In the genomic region with DNA sequence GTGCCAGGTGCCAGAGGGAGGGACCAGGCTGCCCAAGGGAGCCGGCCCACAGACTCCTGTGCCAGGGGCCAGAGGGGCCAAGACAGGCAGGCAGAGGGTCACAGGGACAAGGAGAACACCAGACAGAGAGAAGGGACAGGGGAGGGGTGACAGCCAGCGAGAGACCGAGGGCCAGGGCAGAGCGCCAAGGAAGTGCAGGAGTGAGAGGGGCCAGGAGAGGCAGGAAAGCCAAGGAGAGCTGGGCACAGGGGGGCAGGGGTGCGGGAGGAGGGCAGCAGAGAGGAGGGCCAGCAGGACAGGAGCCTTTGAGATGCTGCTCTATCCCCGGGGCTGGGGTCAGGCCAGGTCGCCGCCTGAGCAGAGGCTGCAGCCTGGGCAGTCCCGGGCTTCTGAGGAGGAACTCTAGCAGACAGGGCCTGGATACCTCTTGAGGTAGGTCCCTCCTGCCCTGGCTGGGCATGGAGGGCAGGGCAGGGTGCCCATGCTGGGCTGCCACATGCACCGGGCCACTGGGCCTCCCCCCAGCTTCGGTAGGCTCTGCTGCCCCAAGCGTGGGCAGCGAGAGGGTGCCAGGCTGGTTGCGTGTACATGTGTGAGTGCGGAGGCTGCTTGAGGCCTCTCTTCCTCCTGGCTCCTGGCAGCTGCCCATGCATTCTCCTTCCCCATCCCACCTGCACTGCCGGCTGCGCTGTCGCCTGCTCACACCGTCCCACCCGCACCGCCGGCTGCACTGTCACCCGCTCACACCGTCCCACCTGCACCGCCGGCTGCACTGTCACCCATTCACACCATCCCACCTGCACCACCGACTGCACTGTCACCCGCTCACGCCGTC, we compare ENCODE assay signal across 13 cellular contexts. TPM values are rescaled to one million over a fixed set of nuclear protein-coding genes. Genes with fewer than 3 reads are reported as not detected.
DNase-seq lines count a peak whose midpoint lies in the region; ATAC-seq lines count a peak whose summit lies in the region.
"Had no signal": no experiment of that assay in that cellular context is flagged by ENCODE, and none has a peak within 500 bp of the region (broad histone marks: within the 10 kb centered on the region; RNA-seq: fewer than 3 reads in every experiment).

No MANE protein-coding gene starts in this region.

- H3K36me3 Mint-ChIP-seq in CD4-positive, alpha-beta memory T cell = peaks cover 0 to 13% of the 10 kb centered on the region in 2 donors
- H3K36me3 Mint-ChIP-seq in activated T-helper 17 cell treated with anti-CD3 and anti-CD28 coated beads, Interleukin-2, amount 50 U/mL, for 72 hours (ENCODE audit: low read depth) = peaks cover 29% of the 10 kb centered on the region
- H3K36me3 Mint-ChIP-seq in immature natural killer cell = no peaks in the 10 kb centered on the region

- H3K9ac ChIP-seq in skeletal muscle satellite cell (ENCODE audit: low read depth, low read length) = peak overlapping the region; percentile 85

- no peaks in the 10 kb centered on the region for H3K27me3 ChIP-seq in CD4-positive, alpha-beta memory T cell (ENCODE audit: insufficient read depth, low read length)
- H3K27me3 ChIP-seq in skeletal muscle satellite cell (ENCODE audit: control insufficient read depth, insufficient read depth, low read length) = no peaks in the 10 kb centered on the region

- no peaks in the 10 kb centered on the region for H3K27me3 Mint-ChIP-seq in CD4-positive, alpha-beta memory T cell
- no peaks in the 10 kb centered on the region for H3K27me3 Mint-ChIP-seq in activated T-helper 17 cell treated with anti-CD3 and anti-CD28 coated beads, Interleukin-2, amount 50 U/mL, for 72 hours
- peaks cover 4 to 11% (median 8%) of the 10 kb centered on the region in 3 donors for H3K27me3 Mint-ChIP-seq in immature natural killer cell (ENCODE audit: low read depth in 3 of 3)

- peaks cover 87% of the 10 kb centered on the region for H3K4me1 ChIP-seq in CD4-positive, alpha-beta memory T cell (ENCODE audit: insufficient read depth, low read length)
- H3K4me1 ChIP-seq in skeletal muscle satellite cell (ENCODE audit: control insufficient read depth, insufficient read depth, low read length) = peaks cover 68% of the 10 kb centered on the region

- H3K27ac ChIP-seq in CD4-positive, alpha-beta memory T cell (ENCODE audit: low read depth, low read length) = no peak overlapping the region

- ATAC-seq in activated T-helper 17 cell treated with anti-CD3 and anti-CD28 coated beads, Interleukin-2, amount 50 U/mL, for 72 hours (replicated peaks) = peak; percentile 13
- no peak for ATAC-seq in GM19463 (IDR thresholded peaks at IDR 0.05; ENCODE audit: unreplicated experiment)

- intact Hi-C loops in CD4-positive, alpha-beta memory T cell (cut with micrococcal nuclease) = no loop called here

- H3K4me2 ChIP-seq in skeletal muscle satellite cell (ENCODE audit: low read length) = peak overlapping the region; percentile 77

- H3K4me3 Mint-ChIP-seq in CD4-positive, alpha-beta memory T cell = no peak overlapping the region
- H3K4me3 Mint-ChIP-seq in activated T-helper 17 cell treated with anti-CD3 and anti-CD28 coated beads, Interleukin-2, amount 50 U/mL, for 72 hours = no peak overlapping the region
- peak overlapping the region in 1 of 5 donors; percentile 42 for H3K4me3 Mint-ChIP-seq in immature natural killer cell
- H3K4me3 Mint-ChIP-seq: neural crest cell had no signal

- CTCF ChIA-PET in CD4-positive, alpha-beta memory T cell (lab: Charles Lee; ENCODE audit: partially characterized antibody) = interaction anchor here (2.3 kb wide), 1 partner anchor 32 kb away, joined by 6 read pairs; no protein-coding TSS in a partner anchor

- no peaks in the 10 kb centered on the region for H3K9me3 ChIP-seq in CD4-positive, alpha-beta memory T cell (ENCODE audit: control insufficient read depth in 1 of 2, low read length in 2 of 2)
- H3K9me3 ChIP-seq in skeletal muscle satellite cell (replicated peaks; ENCODE audit: low read length) = no peaks in the 10 kb centered on the region

- peak overlapping the region in 5 of 7 donors; percentile 53 to 68 (median 64) for H3K27ac Mint-ChIP-seq in CD4-positive, alpha-beta memory T cell
- H3K27ac Mint-ChIP-seq in activated T-helper 17 cell treated with anti-CD3 and anti-CD28 coated beads, Interleukin-2, amount 50 U/mL, for 72 hours = no peak overlapping the region
- peak overlapping the region in 5 of 6 donors; percentile 19 to 67 (median 41) for H3K27ac Mint-ChIP-seq in immature natural killer cell

- no peaks in the 10 kb centered on the region for H3K36me3 ChIP-seq in CD4-positive, alpha-beta memory T cell (ENCODE audit: insufficient read depth, low read length)
- no peaks in the 10 kb centered on the region for H3K36me3 ChIP-seq in skeletal muscle satellite cell (ENCODE audit: insufficient read depth, low read length)

- no peak overlapping the region for H3K4me3 ChIP-seq in CD4-positive, alpha-beta memory T cell (ENCODE audit: low read length in 2 of 2)
- H3K4me3 ChIP-seq in skeletal muscle satellite cell (ENCODE audit: low read length) = peak overlapping the region; percentile 69

- peaks cover 27 to 48% (median 38%) of the 10 kb centered on the region in 4 donors for H3K4me1 Mint-ChIP-seq in CD4-positive, alpha-beta memory T cell
- H3K4me1 Mint-ChIP-seq in activated T-helper 17 cell treated with anti-CD3 and anti-CD28 coated beads, Interleukin-2, amount 50 U/mL, for 72 hours = peaks cover 18% of the 10 kb centered on the region
- peaks cover 29 to 46% of the 10 kb centered on the region in 2 donors for H3K4me1 Mint-ChIP-seq in immature natural killer cell

- peak in 1 of 5 donors; percentile 16 for DNase-seq in CD4-positive, alpha-beta memory T cell
- DNase-seq in immature natural killer cell (no peak), DMS 273 treated with DMSO at 0.1 percent for 48 hours (lab: John Stamatoyannopoulos, UW) (no peak), mesenteric fat pad (ENCODE audit: low spot score) (no peak), RPMI8226 (no peak)
- DNase-seq: activated T-cell treated with anti-CD3 and anti-CD28 coated beads, Interleukin-2, amount 50 U/mL, for 1 hour; DMS79; hippocampal formation; NK-92 treated with Interleukin-12 subunit alpha and Interleukin-12 subunit beta, amount 100 ng/mL, for 24 hours had no signal

- POLR2A ChIA-PET in CD4-positive, alpha-beta memory T cell (lab: Charles Lee; ENCODE audit: partially characterized antibody) = interaction anchor here (1.4 to 7.0 kb wide), 2 partner anchors 11 to 26 kb away, joined by 3 to 139 read pairs; a partner anchor contains a TSS

- H3K9me3 Mint-ChIP-seq in CD4-positive, alpha-beta memory T cell = peaks cover 0 to 2% (median 0%) of the 10 kb centered on the region in 8 donors
- H3K9me3 Mint-ChIP-seq in activated T-helper 17 cell treated with anti-CD3 and anti-CD28 coated beads, Interleukin-2, amount 50 U/mL, for 72 hours = no peaks in the 10 kb centered on the region
- no peaks in the 10 kb centered on the region for H3K9me3 Mint-ChIP-seq in immature natural killer cell
- H3K9me3 Mint-ChIP-seq: neural crest cell had no signal

RNA-seq across cellular contexts. Expression of a gene that starts 12.2 kb away (rescaled TPM):
- total RNA-seq in CD4-positive, alpha-beta memory T cell = 100 to 1,000 TPM; 324 to 327 TPM
- 100 to 1,000 TPM; 253 to 435 TPM for polyA plus RNA-seq in CD4-positive, alpha-beta memory T cell
- total RNA-seq in activated T-helper 17 cell treated with anti-CD3 and anti-CD28 coated beads, Interleukin-2, amount 50 U/mL, for 72 hours = 100 to 1,000 TPM; 328 to 423 TPM
- polyA plus RNA-seq in immature natural killer cell = 100 to 1,000 TPM; 437 to 767 (median 593) TPM
- 56.3 and 63.6 TPM in 2 replicates for total RNA-seq in skeletal muscle satellite cell (2012; rRNA removed)
- total RNA-seq in mesenteric fat pad = 46.4 TPM
- total RNA-seq: neural crest cell had no signal

RNA-seq across cellular contexts. Expression of a gene that starts 26.3 kb away (rescaled TPM):
- total RNA-seq in CD4-positive, alpha-beta memory T cell = not detected
- polyA plus RNA-seq in CD4-positive, alpha-beta memory T cell = not detected
- not detected for total RNA-seq in activated T-helper 17 cell treated with anti-CD3 and anti-CD28 coated beads, Interleukin-2, amount 50 U/mL, for 72 hours
- polyA plus RNA-seq in immature natural killer cell = 1 to 10 TPM in 1 of 3 donors, under 1 TPM in 1, not detected in 1; 0.54 to 2.0 TPM
- 0.87 TPM in 1 of 2 replicates, not detected in the other for total RNA-seq in skeletal muscle satellite cell (2012; rRNA removed)
- 0.64 TPM for total RNA-seq in mesenteric fat pad
- total RNA-seq: neural crest cell had no signal

RNA-seq across cellular contexts. Expression of a gene that starts 26.6 kb away (rescaled TPM):
- not detected for total RNA-seq in CD4-positive, alpha-beta memory T cell
- under 1 TPM in 1 of 2 donors, not detected in 1; 0.18 TPM for polyA plus RNA-seq in CD4-positive, alpha-beta memory T cell
- under 1 TPM in 1 of 2 donors, not detected in 1; 0.11 TPM for total RNA-seq in activated T-helper 17 cell treated with anti-CD3 and anti-CD28 coated beads, Interleukin-2, amount 50 U/mL, for 72 hours
- under 1 TPM in 1 of 3 donors, not detected in 2; 0.35 TPM for polyA plus RNA-seq in immature natural killer cell
- total RNA-seq in skeletal muscle satellite cell (2012; rRNA removed) = not detected in 2 replicates
- total RNA-seq in mesenteric fat pad = not detected
- total RNA-seq: neural crest cell had no signal

RNA-seq across cellular contexts. Expression of a gene that starts 30.3 kb away (rescaled TPM):
- total RNA-seq in CD4-positive, alpha-beta memory T cell = not detected
- polyA plus RNA-seq in CD4-positive, alpha-beta memory T cell = not detected
- total RNA-seq in activated T-helper 17 cell treated with anti-CD3 and anti-CD28 coated beads, Interleukin-2, amount 50 U/mL, for 72 hours = not detected
- not detected for polyA plus RNA-seq in immature natural killer cell
- under 0.01 TPM in 1 of 2 replicates, not detected in the other for total RNA-seq in skeletal muscle satellite cell (2012; rRNA removed)
- total RNA-seq in mesenteric fat pad = not detected
- total RNA-seq: neural crest cell had no signal

RNA-seq across cellular contexts. Expression of a gene that starts 54.5 kb away (rescaled TPM):
- total RNA-seq in CD4-positive, alpha-beta memory T cell = 10 to 100 TPM in 1 of 2 experiments, 1 to 10 TPM in 1; 9.3 to 10.5 TPM
- not detected for polyA plus RNA-seq in CD4-positive, alpha-beta memory T cell
- total RNA-seq in activated T-helper 17 cell treated with anti-CD3 and anti-CD28 coated beads, Interleukin-2, amount 50 U/mL, for 72 hours = 10 to 100 TPM in 1 of 2 donors, 1 to 10 TPM in 1; 2.1 to 26.2 TPM
- not detected for polyA plus RNA-seq in immature natural killer cell
- total RNA-seq in skeletal muscle satellite cell (2012; rRNA removed) = 17.7 TPM in 1 of 2 replicates, not detected in the other
- total RNA-seq in mesenteric fat pad = 22.9 TPM
- total RNA-seq: neural crest cell had no signal
